8 cellular contexts compared by ENCODE assay signal in the genomic region with DNA sequence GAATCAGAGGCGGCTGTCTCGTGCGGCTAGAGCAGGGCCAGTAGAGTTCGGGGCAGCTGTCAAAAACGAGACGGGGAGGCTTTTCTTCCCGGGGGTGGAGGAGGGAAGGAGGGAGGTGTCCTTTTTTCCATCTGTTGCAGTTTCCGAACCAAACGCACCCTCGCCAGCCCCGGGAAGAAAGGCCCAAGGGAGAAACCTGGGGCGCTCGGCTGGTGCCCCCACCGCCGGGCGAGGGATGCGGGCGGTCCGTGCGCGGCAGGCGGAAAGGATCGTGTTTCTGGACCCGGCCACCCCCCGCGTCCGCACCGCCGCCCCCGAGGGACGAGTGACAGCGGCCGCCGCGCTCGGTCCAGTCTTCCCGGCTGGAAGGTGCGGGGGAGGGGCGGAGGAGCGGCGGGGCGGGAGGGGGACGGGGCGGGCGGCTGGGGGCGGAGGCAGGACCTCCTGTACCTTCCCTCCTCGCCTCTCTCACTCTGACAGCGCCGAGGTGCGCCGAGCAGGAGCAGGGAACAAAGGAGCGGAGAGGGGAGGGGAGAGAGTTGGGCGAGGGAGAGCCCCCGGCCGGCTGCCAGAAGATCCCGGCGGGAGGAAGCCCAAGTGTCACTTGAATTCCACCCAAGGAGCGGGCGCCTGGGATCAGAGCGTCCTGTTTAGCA. TPM values are rescaled to one million over a fixed set of nuclear protein-coding genes. Genes with fewer than 3 reads are reported as not detected.
DNase-seq lines count a peak whose midpoint lies in the region; ATAC-seq, FAIRE-seq and TF ChIP-seq lines count a peak whose summit lies in the region.

TGIF1 (plus strand) TSS at position 471 of the 656 bp plus-strand sequence. CDS start 318 bp downstream, outside the sequence.

- peaks cover 35% of the 10 kb centered on the region for H3K4me1 ChIP-seq in KMS-11 (ENCODE audit: low read depth, poor library complexity, severe bottlenecking)
- H3K4me1 ChIP-seq in K562 (replicated peaks in 1 of 2; ENCODE audit: control insufficient read depth in 2 of 2, insufficient read depth in 2 of 2, low read length in 2 of 2), result peaks cover 23 to 45% of the 10 kb centered on the region in 2 experiments

- POLR2A ChIA-PET in K562 (lab: Yijun Ruan, JAX), result interaction anchor here (0.6 to 4.1 kb wide), 10 partner anchors 13 to 209 kb away, joined by 3 to 35 read pairs (median 4); no protein-coding TSS in a partner anchor

- H3K9ac ChIP-seq in KMS-11 (peak within 1 kb of the TSS; percentile 85), K562 (ENCODE audit: insufficient read depth in 1 of 2, low read depth in 2 of 2, low read length in 2 of 2) (peak within 1 kb of the TSS; percentile 95 to 99)

- TF ChIP-seq POLR2A in K562 (conservative IDR thresholded peaks at IDR 0.05), result no peak

- WGBS in K562 (ENCODE audit: insufficient coverage, low coverage, missing lambda C conversion rate), result under 1% methylated on average over 44 of the region's 60 CpGs

- H3K4me3 ChIP-seq in KMS-11 (IDR thresholded peaks at IDR 0.05; ENCODE audit: insufficient read depth, low read depth, low read length) (no peak within 1 kb of the TSS), K562 (peak within 1 kb of the TSS; percentile 87)

- TF ChIP-seq RAD21 in K562 (CRISPR knock-in tag; conservative IDR thresholded peaks at IDR 0.05 in 1 of 2, IDR thresholded peaks at IDR 0.05 in 1 of 2), result no peak; a peak in 1 of 4 replicates

- CTCF ChIA-PET in K562 (lab: Yijun Ruan, JAX; ENCODE audit: low intra/inter-chr PET ratio), result interaction anchor here (1.6 kb wide), 1 partner anchor 169 kb away, joined by 5 read pairs; no protein-coding TSS in a partner anchor

- no peak for TF ChIP-seq EP300 in K562 (IDR thresholded peaks at IDR 0.05; ENCODE audit: low read length)

- intact Hi-C loops in T-helper 1 cell treated with Interleukin-12 subunit alpha and Interleukin-12 subunit beta and Interleukin-4 antibody, amounts not matched to agents 30 ng/mL and 1 ng/mL, for 36 hours (cut with micrococcal nuclease), result loop anchor here (1.0 to 10.0 kb wide), 7 partner anchors 77 to 1847 kb away; partner anchors contain the start of genes METTL4 and NDC80
- intact Hi-C loops in K562 (cut with micrococcal nuclease), result loop anchor here (2.0 kb wide), 3 partner anchors 145 to 217 kb away; no protein-coding TSS in a partner anchor

- H3K27me3 ChIP-seq in KMS-11 (ENCODE audit: insufficient read depth, low read depth), result no peaks in the 10 kb centered on the region
- H3K27me3 ChIP-seq in K562 (ENCODE audit: control insufficient read depth in 2 of 2, insufficient read depth in 2 of 2, low read length in 2 of 2), result no peaks in the 10 kb centered on the region

- FAIRE-seq in K562 (lab: Jason Lieb, UNC), result no peak

- H3K79me2 ChIP-seq in KMS-11 (ENCODE audit: insufficient read depth, low read depth) (peaks cover 20% of the 10 kb centered on the region; the same call in 1 of the 2 replicates), K562 (ENCODE audit: control insufficient read depth, insufficient read depth, low read length) (peaks cover 82% of the 10 kb centered on the region)

- H3K36me3 ChIP-seq in KMS-11 (ENCODE audit: insufficient read depth) (no peaks in the 10 kb centered on the region), K562 (ENCODE audit: control insufficient read depth, insufficient read depth, low read length) (peaks cover 5% of the 10 kb centered on the region; the same call in 2 of the 3 replicates)

- H3K9me1 ChIP-seq in K562 (ENCODE audit: control insufficient read depth, insufficient read depth, low read length), result no peaks in the 10 kb centered on the region

- in situ Hi-C loops in K562 (cut with MboI), result loop anchor here (5.0 to 10.0 kb wide), 4 partner anchors 147 to 515 kb away; no protein-coding TSS in a partner anchor

- no TSS peak for BruUV-seq in K562 (replicated peaks; lab: Mats Ljungman, UMichigan)

- peak; percentile 36 for DNase-seq in GF-D8 (lab: John Stamatoyannopoulos, UW)
- peak; percentile 85 to 91 (median 86) for DNase-seq in K562 (ENCODE audit: extremely low read depth in 1 of 4, low spot score in 3 of 4)
- peak in 42 of 51 donors; percentile 12 to 78 (median 60) for DNase-seq in hypothalamus (lab: John Stamatoyannopoulos, UW)
- DNase-seq in renal cortical epithelial cell (ENCODE audit: low read depth), result no peak
- DNase-seq in UCSD-AML1 (lab: John Stamatoyannopoulos, UW; ENCODE audit: unreplicated experiment), result no peak

- no peaks in the 10 kb centered on the region for H3K9me3 ChIP-seq in K562 (replicated peaks; ENCODE audit: control insufficient read depth, insufficient read depth, low read depth, low read length)

- peak within 1 kb of the TSS; percentile 63 for H2AFZ ChIP-seq in KMS-11 (ENCODE audit: low read depth)
- peak within 1 kb of the TSS; percentile 61 for H2AFZ ChIP-seq in K562 (ENCODE audit: low read depth, low read length)

- ATAC-seq in K562 (peak; percentile 55), GM19351 (IDR thresholded peaks at IDR 0.05; ENCODE audit: unreplicated experiment) (no peak)

- H3K4me2 ChIP-seq in KMS-11 (peak within 1 kb of the TSS; percentile 82), K562 (ENCODE audit: insufficient read depth, low read length) (peak within 1 kb of the TSS; percentile 99)

- H3K27ac ChIP-seq in KMS-11 (peak within 1 kb of the TSS; percentile 94), K562 (ENCODE audit: extremely low read depth, low read depth, low read length) (peak within 1 kb of the TSS; percentile 98)

- TF ChIP-seq CTCF in KMS-11 (conservative IDR thresholded peaks at IDR 0.05; ENCODE audit: low read depth, low read length) (no peak), K562 (IDR thresholded peaks at IDR 0.05 in 2 of 3, conservative IDR thresholded peaks at IDR 0.05 in 1 of 3; ENCODE audit: insufficient read depth in 2 of 3, low read depth in 1 of 3, low read length in 3 of 3) (no peak)

- H4K20me1 ChIP-seq in KMS-11 (ENCODE audit: insufficient read depth), result no peaks in the 10 kb centered on the region
- peaks cover 9% of the 10 kb centered on the region; the same call in 1 of the 2 replicates for H4K20me1 ChIP-seq in K562 (replicated peaks; ENCODE audit: control insufficient read depth, insufficient read depth, low read length)

TF ChIP-seq in K562, 482 proteins besides CTCF, POLR2A, EP300 and RAD21 (continues in another document):
- TF ChIP-seq ZNF23 (CRISPR knock-in tag; IDR thresholded peaks at IDR 0.05) (peak; percentile 14), SP1 (CRISPR knock-in tag; IDR thresholded peaks at IDR 0.05) (peak; percentile 72; the same call in 1 of the 2 replicates), LARP7 (IDR thresholded peaks at IDR 0.05) (no peak), MLX (CRISPR knock-in tag; conservative IDR thresholded peaks at IDR 0.05) (0 out of 4 replicates have a peak, but pooled peaks of 1 of the 2 experiments have one; percentile 80), ZNF780A (CRISPR knock-in tag; IDR thresholded peaks at IDR 0.05) (0 out of 2 replicates have a peak, but pooled peaks have one; percentile 57), PTRF (tag; IDR thresholded peaks at IDR 0.05) (no peak), POLR2H (tag; IDR thresholded peaks at IDR 0.05; ENCODE audit: low read depth) (no peak), NR2F6 (CRISPR knock-in tag; IDR thresholded peaks at IDR 0.05) (0 out of 2 replicates have a peak, but pooled peaks have one; percentile 72)
- TF ChIP-seq, protein P1, sequence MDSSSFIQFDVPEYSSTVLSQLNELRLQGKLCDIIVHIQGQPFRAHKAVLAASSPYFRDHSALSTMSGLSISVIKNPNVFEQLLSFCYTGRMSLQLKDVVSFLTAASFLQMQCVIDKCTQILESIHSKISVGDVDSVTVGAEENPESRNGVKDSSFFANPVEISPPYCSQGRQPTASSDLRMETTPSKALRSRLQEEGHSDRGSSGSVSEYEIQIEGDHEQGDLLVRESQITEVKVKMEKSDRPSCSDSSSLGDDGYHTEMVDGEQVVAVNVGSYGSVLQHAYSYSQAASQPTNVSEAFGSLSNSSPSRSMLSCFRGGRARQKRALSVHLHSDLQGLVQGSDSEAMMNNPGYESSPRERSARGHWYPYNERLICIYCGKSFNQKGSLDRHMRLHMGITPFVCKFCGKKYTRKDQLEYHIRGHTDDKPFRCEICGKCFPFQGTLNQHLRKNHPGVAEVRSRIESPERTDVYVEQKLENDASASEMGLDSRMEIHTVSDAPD (CRISPR knock-in tag; IDR thresholded peaks at IDR 0.05), result no peak

RNA-seq across cellular contexts. Expression of gene TGIF1, which starts in this region (rescaled TPM):
- total RNA-seq in T-helper 1 cell treated with Interleukin-12 subunit alpha and Interleukin-12 subunit beta and Interleukin-4 antibody, amounts not matched to agents 30 ng/mL and 1 ng/mL, for 36 hours, result 11.6 and 14.1 TPM in 2 replicates
- 63.6 and 121 TPM in 2 replicates for total RNA-seq in K562 (2011; cell fraction: chromatin; rRNA removed; ENCODE audit: low replicate concordance)
- 64.2 and 69.3 TPM in 2 replicates for total RNA-seq in K562 (2011; cell fraction: nucleolus; rRNA removed)
- total RNA-seq in K562 (2011; cell fraction: nucleoplasm; rRNA removed), result 73.3 and 83.1 TPM in 2 replicates
- total RNA-seq in K562 (2014; rRNA removed) (40.1 and 65.8 TPM in 2 replicates), K562 (2014; rRNA removed; fragmentation: Illumina TruSeq; extraction: Trizol) (49.2 and 54.5 TPM in 2 replicates), K562 (2015; rRNA removed; fragmentation: Illumina TruSeq; extraction: Trizol) (43.5 and 47.9 TPM in 2 replicates), K562 (2021) (44.6 and 49.3 TPM in 2 replicates), renal cortical epithelial cell (295 and 343 TPM in 2 replicates)
- polyA plus RNA-seq in K562 (2011; rRNA removed) (55.5 and 56.3 TPM in 2 replicates), K562 (2014; fragmentation: Illumina TruSeq; extraction: Trizol) (60.9 and 77.7 TPM in 2 replicates), K562 (2014; fragmentation: Nextera tagmentation; extraction: Ambion mirVana) (10 to 100 TPM; 16.1 to 18.0 TPM), K562 (2014; rRNA removed) (40.6 and 43.7 TPM in 2 replicates)
- 68.0 and 84.8 TPM in 2 replicates for polyA plus RNA-seq in K562 (2011; cell fraction: cytosol; rRNA removed)
- polyA plus RNA-seq in K562 (2011; cell fraction: nucleus; rRNA removed), result 110 and 144 TPM in 2 replicates
- polyA plus RNA-seq in K562 (2012), result 43.2 and 67.0 TPM in 2 replicates
- 62.8 and 65.0 TPM in 2 replicates for polyA minus RNA-seq in K562 (2011; rRNA and poly(A)+ RNA removed)
- 20.3 and 31.7 TPM in 2 replicates for polyA minus RNA-seq in K562 (2011; cell fraction: cytosol; rRNA and poly(A)+ RNA removed)
- polyA minus RNA-seq in K562 (2011; cell fraction: nucleus; rRNA and poly(A)+ RNA removed), result 54.0 and 105 TPM in 2 replicates

Comparison
In these comparisons a context has a peak if more than half of its experiments do, and no peak if none do; other contexts are left out.
1. DNase-seq: peak in GF-D8 (single experiment), K562 (4 of 4) and hypothalamus (42 of 51); none in renal cortical epithelial cell (single experiment) and UCSD-AML1 (single experiment).